Comparison of ENCODE assay signal across 22 cellular contexts in genomic region chr4:185600801-185601200, GRCh38.
"Had no signal": no experiment of that assay in that cellular context is flagged by ENCODE, and none has a peak within 500 bp of the region (broad histone marks: within the 10 kb centered on the region; RNA-seq: fewer than 3 reads in every experiment).

No MANE protein-coding gene starts in this region.

- H3K27ac ChIP-seq: epithelial cell of prostate, gastrocnemius medialis, neutrophil, upper lobe of right lung had no signal

- H3K4me1 ChIP-seq: upper lobe of right lung had no signal

- DNase-seq: activated CD4-positive, alpha-beta memory T cell treated with anti-CD3 and anti-CD28 coated beads, Interleukin-2, amount 10 ng/mL, durations not matched to agents 7 days and 5 days; activated CD4-positive, CD25-positive, alpha-beta regulatory T cell treated with anti-CD3 and anti-CD28 coated beads, Interleukin-2, amount 50 U/mL, for 72 hours; activated CD8-positive, alpha-beta memory T cell treated with anti-CD3 and anti-CD28 coated beads, Interleukin-2, amount 50 U/mL, for 48 hours; activated gamma-delta T cell; activated naive CD4-positive, alpha-beta T cell treated with anti-CD3 and anti-CD28 coated beads, Interleukin-2, amount 10 ng/mL, durations not matched to agents 7 days and 5 days; activated naive CD8-positive, alpha-beta T cell treated with anti-CD3 and anti-CD28 coated beads, Interleukin-2, amount 10 ng/mL, durations not matched to agents 7 days and 5 days; activated T-cell treated with anti-CD3 and anti-CD28 coated beads, Interleukin-2, amount 50 U/mL, for 24 hours; dermis blood vessel endothelial cell; effector CD8-positive, alpha-beta T cell; esophagus squamous epithelium; gastrocnemius medialis; glutamatergic neuron; islet precursor cell; left ventricle myocardium superior; nephron progenitor cell; stimulated activated CD4-positive, alpha-beta T cell treated with anti-CD3 and anti-CD28 coated beads, Interleukin-15, amount 100 ng/mL, for 24 hours; stimulated activated naive CD4-positive, alpha-beta T cell; T-helper 1 cell; upper lobe of right lung had no signal

- H3K27me3 ChIP-seq: esophagus squamous epithelium, gastrocnemius medialis, upper lobe of right lung had no signal

- H3K4me3 ChIP-seq: esophagus squamous epithelium, gastrocnemius medialis, smooth muscle cell, upper lobe of right lung had no signal

- H3K9me3 ChIP-seq: esophagus squamous epithelium, gastrocnemius medialis, neutrophil, upper lobe of right lung had no signal

- H3K36me3 ChIP-seq: esophagus squamous epithelium, gastrocnemius medialis, neutrophil, upper lobe of right lung had no signal
